In the genomic region with DNA sequence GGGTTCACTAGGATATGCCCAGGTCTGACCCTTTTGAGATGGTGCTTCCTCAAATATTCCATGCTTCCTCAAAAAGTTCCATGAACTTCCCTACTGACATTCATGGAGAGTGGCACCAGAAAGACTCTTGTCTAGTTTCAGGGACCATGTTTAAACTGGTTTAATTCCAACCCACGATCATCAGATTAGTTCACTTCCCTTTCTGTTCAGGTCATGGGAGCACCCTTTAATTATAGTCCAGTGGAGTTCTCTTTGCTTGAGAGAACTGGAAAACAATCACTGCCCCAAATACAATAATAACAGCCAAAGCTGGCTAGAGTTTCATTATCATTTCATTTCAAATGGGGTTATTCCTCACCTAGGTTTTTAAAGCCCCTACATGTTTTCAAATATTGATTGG, we compare ENCODE assay signal across 18 cellular contexts.
"Had no signal": no experiment of that assay in that cellular context is flagged by ENCODE, and none has a peak within 500 bp of the region (broad histone marks: within the 10 kb centered on the region; RNA-seq: fewer than 3 reads in every experiment).

No MANE protein-coding gene starts in this region.

- H3K4me3 ChIP-seq: ascending aorta, breast epithelium, heart left ventricle, ovary, sigmoid colon, tibial artery, uterus had no signal

- H3K9me3 ChIP-seq: ascending aorta, breast epithelium, heart left ventricle, ovary, sigmoid colon, tibial artery, uterus had no signal

- H3K27me3 Mint-ChIP-seq: effector memory CD8-positive, alpha-beta T cell had no signal

- H3K4me1 Mint-ChIP-seq: stimulated activated effector memory CD8-positive, alpha-beta T cell treated with anti-CD3 and anti-CD28 coated beads, Interleukin-12 subunit alpha, Interleukin-12 subunit beta, amount 100 ng/mL, for 72 hours had no signal

- H3K4me3 Mint-ChIP-seq: activated T-helper 1 cell treated with anti-CD3 and anti-CD28 coated beads, Interleukin-12 subunit alpha, Interleukin-12 subunit beta, Interleukin-2, Interleukin-4 antibody, amounts not matched to agents 30 ng/mL and 10 ng/mL and 1 ng/mL, durations not matched to agents 14 hours and 24 hours and 36 hours; effector memory CD8-positive, alpha-beta T cell; mesothelial cell of epicardium; neural crest cell; stimulated activated effector memory CD8-positive, alpha-beta T cell treated with anti-CD3 and anti-CD28 coated beads, Interleukin-12 subunit alpha, Interleukin-12 subunit beta, amount 100 ng/mL, for 72 hours had no signal

- H3K36me3 Mint-ChIP-seq: mesothelial cell of epicardium; stimulated activated effector memory CD8-positive, alpha-beta T cell treated with anti-CD3 and anti-CD28 coated beads, Interleukin-12 subunit alpha, Interleukin-12 subunit beta, amount 100 ng/mL, for 72 hours had no signal

- H3K9me3 Mint-ChIP-seq: activated T-helper 1 cell treated with anti-CD3 and anti-CD28 coated beads, Interleukin-12 subunit alpha, Interleukin-12 subunit beta, Interleukin-2, Interleukin-4 antibody, amounts not matched to agents 30 ng/mL and 10 ng/mL and 1 ng/mL, durations not matched to agents 14 hours and 24 hours and 36 hours; effector memory CD8-positive, alpha-beta T cell; mesothelial cell of epicardium; neural crest cell; stimulated activated effector memory CD8-positive, alpha-beta T cell treated with anti-CD3 and anti-CD28 coated beads, Interleukin-12 subunit alpha, Interleukin-12 subunit beta, amount 100 ng/mL, for 72 hours had no signal

- H3K27me3 ChIP-seq: ascending aorta, breast epithelium, foreskin keratinocyte, heart left ventricle, ovary, sigmoid colon, tibial artery, uterus had no signal

- H3K4me1 ChIP-seq: ascending aorta, breast epithelium, foreskin keratinocyte, sigmoid colon, uterus had no signal

- H3K36me3 ChIP-seq: ascending aorta, breast epithelium, heart left ventricle, ovary, sigmoid colon, tibial artery, uterus had no signal

- H3K27ac ChIP-seq: ascending aorta, breast epithelium, foreskin keratinocyte, heart left ventricle, ovary, sigmoid colon, tibial artery, uterus had no signal

- DNase-seq: activated naive CD4-positive, alpha-beta T cell; cerebellar nuclear complex; dermis blood vessel endothelial cell; effector memory CD8-positive, alpha-beta T cell; foreskin keratinocyte; heart left ventricle; ovary; sigmoid colon; stimulated activated CD4-positive, alpha-beta T cell treated with anti-CD3 and anti-CD28 coated beads, Interleukin-2, amount 100 ng/mL, for 24 hours; T-helper 2 cell; tibial artery; uterus had no signal

- H3K27ac Mint-ChIP-seq: activated T-helper 1 cell treated with anti-CD3 and anti-CD28 coated beads, Interleukin-12 subunit alpha, Interleukin-12 subunit beta, Interleukin-2, Interleukin-4 antibody, amounts not matched to agents 30 ng/mL and 10 ng/mL and 1 ng/mL, durations not matched to agents 14 hours and 24 hours and 36 hours; effector memory CD8-positive, alpha-beta T cell; mesothelial cell of epicardium; stimulated activated effector memory CD8-positive, alpha-beta T cell treated with anti-CD3 and anti-CD28 coated beads, Interleukin-12 subunit alpha, Interleukin-12 subunit beta, amount 100 ng/mL, for 72 hours had no signal
